1 cellular context compared by ENCODE assay signal in the genomic region with DNA sequence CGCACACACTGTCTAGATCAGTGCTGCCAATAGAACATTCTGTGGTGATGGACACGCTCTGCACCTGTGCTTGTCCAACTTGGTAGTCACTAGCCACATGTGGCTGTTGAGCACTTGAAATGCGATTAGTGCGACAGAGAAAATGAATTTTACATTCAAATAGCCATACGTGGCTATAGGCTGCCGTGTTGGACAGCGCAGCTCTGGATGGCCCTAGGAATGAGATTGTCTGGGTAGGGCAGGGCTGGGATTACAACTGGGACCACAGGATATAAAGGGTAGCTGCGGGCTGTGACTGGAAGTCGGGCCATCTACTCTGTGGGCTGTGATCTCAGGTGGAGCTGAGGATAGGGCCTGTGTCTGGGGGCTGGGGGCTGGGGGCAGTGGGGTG.
TF ChIP-seq lines count a peak whose summit lies in the region.

No MANE protein-coding gene starts in this region.

TF ChIP-seq in SK-N-SH treated with all-trans-retinoic acid at 6 μM for 48 hours, 23 proteins besides CTCF, POLR2A, EP300 and RAD21 (continued from another document):
- TF ChIP-seq, protein P1, sequence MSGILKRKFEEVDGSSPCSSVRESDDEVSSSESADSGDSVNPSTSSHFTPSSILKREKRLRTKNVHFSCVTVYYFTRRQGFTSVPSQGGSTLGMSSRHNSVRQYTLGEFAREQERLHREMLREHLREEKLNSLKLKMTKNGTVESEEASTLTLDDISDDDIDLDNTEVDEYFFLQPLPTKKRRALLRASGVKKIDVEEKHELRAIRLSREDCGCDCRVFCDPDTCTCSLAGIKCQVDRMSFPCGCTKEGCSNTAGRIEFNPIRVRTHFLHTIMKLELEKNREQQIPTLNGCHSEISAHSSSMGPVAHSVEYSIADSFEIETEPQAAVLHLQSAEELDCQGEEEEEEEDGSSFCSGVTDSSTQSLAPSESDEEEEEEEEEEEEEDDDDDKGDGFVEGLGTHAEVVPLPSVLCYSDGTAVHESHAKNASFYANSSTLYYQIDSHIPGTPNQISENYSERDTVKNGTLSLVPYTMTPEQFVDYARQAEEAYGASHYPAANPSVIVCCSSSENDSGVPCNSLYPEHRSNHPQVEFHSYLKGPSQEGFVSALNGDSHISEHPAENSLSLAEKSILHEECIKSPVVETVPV (CRISPR knock-in tag; IDR thresholded peaks at IDR 0.05) = no peak
- no peak for TF ChIP-seq ARNTL (CRISPR knock-in tag; IDR thresholded peaks at IDR 0.05; ENCODE audit: borderline replicate concordance, low read depth)
- TF ChIP-seq, protein P2, sequence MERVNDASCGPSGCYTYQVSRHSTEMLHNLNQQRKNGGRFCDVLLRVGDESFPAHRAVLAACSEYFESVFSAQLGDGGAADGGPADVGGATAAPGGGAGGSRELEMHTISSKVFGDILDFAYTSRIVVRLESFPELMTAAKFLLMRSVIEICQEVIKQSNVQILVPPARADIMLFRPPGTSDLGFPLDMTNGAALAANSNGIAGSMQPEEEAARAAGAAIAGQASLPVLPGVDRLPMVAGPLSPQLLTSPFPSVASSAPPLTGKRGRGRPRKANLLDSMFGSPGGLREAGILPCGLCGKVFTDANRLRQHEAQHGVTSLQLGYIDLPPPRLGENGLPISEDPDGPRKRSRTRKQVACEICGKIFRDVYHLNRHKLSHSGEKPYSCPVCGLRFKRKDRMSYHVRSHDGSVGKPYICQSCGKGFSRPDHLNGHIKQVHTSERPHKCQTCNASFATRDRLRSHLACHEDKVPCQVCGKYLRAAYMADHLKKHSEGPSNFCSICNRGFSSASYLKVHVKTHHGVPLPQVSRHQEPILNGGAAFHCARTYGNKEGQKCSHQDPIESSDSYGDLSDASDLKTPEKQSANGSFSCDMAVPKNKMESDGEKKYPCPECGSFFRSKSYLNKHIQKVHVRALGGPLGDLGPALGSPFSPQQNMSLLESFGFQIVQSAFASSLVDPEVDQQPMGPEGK (CRISPR knock-in tag; IDR thresholded peaks at IDR 0.05; ENCODE audit: borderline replicate concordance) = no peak
TF ChIP-seq in SK-N-SH treated with all-trans-retinoic acid at 6 μM for 48 hours: peak in this region for 0.
